In the genomic region with DNA sequence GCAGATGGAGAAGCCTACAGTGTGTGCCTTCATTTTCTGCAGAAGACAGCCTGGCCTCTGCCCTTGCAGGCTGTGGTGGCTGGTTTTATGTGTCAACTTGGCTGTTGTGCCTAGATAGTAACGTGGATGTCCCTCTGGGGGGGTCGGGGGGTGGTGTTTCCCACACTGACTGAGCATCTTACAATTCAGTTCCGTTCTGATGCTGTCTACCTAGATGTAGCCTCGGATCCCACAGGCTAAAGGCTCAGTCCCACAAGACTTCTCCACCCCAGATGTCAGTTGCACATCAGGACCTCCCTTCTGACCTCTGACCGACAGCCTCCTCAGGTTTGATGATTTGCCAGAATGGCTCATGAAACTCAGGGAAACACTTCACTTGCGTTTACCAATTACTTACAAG, we compare ENCODE assay signal across 12 cellular contexts. TPM values are rescaled to one million over a fixed set of nuclear protein-coding genes. Genes with fewer than 3 reads are reported as not detected.
A peak's percentile ranks its signal among the peaks of the same experiment; 100 is the strongest.
DNase-seq lines count a peak whose midpoint lies in the region; ATAC-seq and TF ChIP-seq lines count a peak whose summit lies in the region.
"Had no signal": no experiment of that assay in that cellular context is flagged by ENCODE, and none has a peak within 500 bp of the region (broad histone marks: within the 10 kb centered on the region; RNA-seq: fewer than 3 reads in every experiment).

No MANE protein-coding gene starts in this region.

- peaks cover 69% of the 10 kb centered on the region for H3K4me1 Mint-ChIP-seq in activated T-cell treated with anti-CD3 and anti-CD28 coated beads, Interleukin-2, amount 50 U/mL, for 24 hours (ENCODE audit: low read depth)
- peaks cover 69% of the 10 kb centered on the region for H3K4me1 Mint-ChIP-seq in brain

- H3K4me1 ChIP-seq in mucosa of descending colon (ENCODE audit: low read depth) (peaks cover 58% of the 10 kb centered on the region), testis (peaks cover 58% of the 10 kb centered on the region)
- peaks cover 11% of the 10 kb centered on the region for H3K4me1 ChIP-seq in effector memory CD4-positive, alpha-beta T cell (ENCODE audit: control insufficient read depth, insufficient read depth, low read length, poor library complexity, severe bottlenecking)

- H3K27me3 ChIP-seq in testis, result no peaks in the 10 kb centered on the region
- no peaks in the 10 kb centered on the region for H3K27me3 ChIP-seq in effector memory CD4-positive, alpha-beta T cell (replicated peaks; ENCODE audit: control insufficient read depth, insufficient read depth, low read length, poor library complexity, severe bottlenecking)

- TF ChIP-seq POLR2A in testis (IDR thresholded peaks at IDR 0.05), result no peak

- H3K36me3 Mint-ChIP-seq in activated T-cell treated with anti-CD3 and anti-CD28 coated beads, Interleukin-2, amount 50 U/mL, for 24 hours (ENCODE audit: low read depth), result peaks cover 38% of the 10 kb centered on the region
- peaks cover 40% of the 10 kb centered on the region for H3K36me3 Mint-ChIP-seq in brain

- H3K4me3 Mint-ChIP-seq in activated T-cell treated with anti-CD3 and anti-CD28 coated beads, Interleukin-2, amount 50 U/mL, for 24 hours, result no peak overlapping the region
- peak overlapping the region; percentile 91 to 99 (median 94) for H3K4me3 Mint-ChIP-seq in brain

- ATAC-seq in mucosa of descending colon, result peak; percentile 1
- no peak for ATAC-seq in HG03025 (IDR thresholded peaks at IDR 0.05; ENCODE audit: low FRiP score, unreplicated experiment)

- no peak for TF ChIP-seq CTCF in brain (conservative IDR thresholded peaks at IDR 0.05)
- no peak for TF ChIP-seq CTCF in mucosa of descending colon (IDR thresholded peaks at IDR 0.05)
- no peak for TF ChIP-seq CTCF in testis (IDR thresholded peaks at IDR 0.05)

- 66 to 76% methylated on average over 6 of the region's 6 CpGs for WGBS in testis, 2 donors

- H3K27ac Mint-ChIP-seq in activated T-cell treated with anti-CD3 and anti-CD28 coated beads, Interleukin-2, amount 50 U/mL, for 24 hours, result peak overlapping the region; percentile 20
- H3K27ac Mint-ChIP-seq in brain, result peak overlapping the region; percentile 23 to 87 (median 71)

- no peak for DNase-seq in activated T-cell treated with anti-CD3 and anti-CD28 coated beads, Interleukin-2, amount 50 U/mL, for 24 hours
- DNase-seq in activated T-cell treated with anti-CD3 and anti-CD28 coated beads for 4 hours (no peak), mucosa of descending colon (peak in 2 of 3 donors; percentile 51 to 60), testis (peak; percentile 12), GM19238 (ENCODE audit: insufficient read length, low spot score) (no peak)
- no peak for DNase-seq in effector memory CD4-positive, alpha-beta T cell
- DNase-seq: ACHN; activated naive CD4-positive, alpha-beta T cell treated with anti-CD3 and anti-CD28 coated beads, Interleukin-2, amount 50 U/mL, for 16 hours; DMS53; T1000 had no signal

- no peak overlapping the region for H3K27ac ChIP-seq in testis
- no peak overlapping the region for H3K27ac ChIP-seq in effector memory CD4-positive, alpha-beta T cell (ENCODE audit: insufficient read depth, low read length, poor library complexity, severe bottlenecking)

- H3K36me3 ChIP-seq in mucosa of descending colon (ENCODE audit: low read depth), result no peaks in the 10 kb centered on the region
- H3K36me3 ChIP-seq in testis (ENCODE audit: low read depth, missing control alignments), result no peaks in the 10 kb centered on the region
- no peaks in the 10 kb centered on the region for H3K36me3 ChIP-seq in effector memory CD4-positive, alpha-beta T cell (ENCODE audit: control insufficient read depth, insufficient read depth, low read length)

- intact Hi-C loops in mucosa of descending colon (cut with DNase I, micrococcal nuclease) (no loop called here), testis (cut with DNase I; ENCODE audit: low total_unique reads) (no loop called here)

- H3K27me3 Mint-ChIP-seq in activated T-cell treated with anti-CD3 and anti-CD28 coated beads, Interleukin-2, amount 50 U/mL, for 24 hours, result no peaks in the 10 kb centered on the region
- H3K27me3 Mint-ChIP-seq in brain, result peaks cover 7% of the 10 kb centered on the region

- H3K9me3 Mint-ChIP-seq in activated T-cell treated with anti-CD3 and anti-CD28 coated beads, Interleukin-2, amount 50 U/mL, for 24 hours, result no peaks in the 10 kb centered on the region
- H3K9me3 Mint-ChIP-seq in brain, result no peaks in the 10 kb centered on the region

- no peaks in the 10 kb centered on the region for H3K9me3 ChIP-seq in mucosa of descending colon
- H3K9me3 ChIP-seq in testis, result no peaks in the 10 kb centered on the region
- H3K9me3 ChIP-seq in effector memory CD4-positive, alpha-beta T cell (ENCODE audit: control insufficient read depth, low read length), result no peaks in the 10 kb centered on the region

- H3K4me3 ChIP-seq in mucosa of descending colon (no peak overlapping the region), testis (no peak overlapping the region)
- H3K4me3 ChIP-seq in effector memory CD4-positive, alpha-beta T cell (ENCODE audit: insufficient read depth, low read depth, low read length, poor library complexity, severe bottlenecking), result no peak overlapping the region

RNA-seq across cellular contexts. Expression of gene PYGB, which starts 4.3 kb away (rescaled TPM):
- polyA plus RNA-seq in brain (ENCODE audit: insufficient read depth, low read depth, low replicate concordance) (125 TPM), testis (ENCODE audit: insufficient read depth, low read depth, low replicate concordance) (50.8 TPM)
- total RNA-seq in mucosa of descending colon (100 to 1,000 TPM; 247 to 252 (median 247) TPM), testis (10 to 100 TPM; 91.5 TPM)

RNA-seq across cellular contexts. Expression of gene ENTPD6, which starts 56.7 kb away (rescaled TPM):
- polyA plus RNA-seq in brain (ENCODE audit: insufficient read depth, low read depth, low replicate concordance) (56.9 TPM), testis (ENCODE audit: insufficient read depth, low read depth, low replicate concordance) (80.7 TPM)
- total RNA-seq in mucosa of descending colon (100 to 1,000 TPM; 114 to 191 (median 140) TPM), testis (100 to 1,000 TPM; 157 to 204 TPM)

Comparison
In these comparisons a context has a peak if more than half of its experiments do, and no peak if none do; other contexts are left out.
1. DNase-seq: peak in mucosa of descending colon (2 of 3) and testis (single experiment); none in activated T-cell treated with anti-CD3 and anti-CD28 coated beads, Interleukin-2, amount 50 U/mL, for 24 hours (single experiment), activated T-cell treated with anti-CD3 and anti-CD28 coated beads for 4 hours (single experiment), effector memory CD4-positive, alpha-beta T cell (0 of 3) and GM19238 (single experiment).